19 cellular contexts compared by ENCODE assay signal in the genomic region with DNA sequence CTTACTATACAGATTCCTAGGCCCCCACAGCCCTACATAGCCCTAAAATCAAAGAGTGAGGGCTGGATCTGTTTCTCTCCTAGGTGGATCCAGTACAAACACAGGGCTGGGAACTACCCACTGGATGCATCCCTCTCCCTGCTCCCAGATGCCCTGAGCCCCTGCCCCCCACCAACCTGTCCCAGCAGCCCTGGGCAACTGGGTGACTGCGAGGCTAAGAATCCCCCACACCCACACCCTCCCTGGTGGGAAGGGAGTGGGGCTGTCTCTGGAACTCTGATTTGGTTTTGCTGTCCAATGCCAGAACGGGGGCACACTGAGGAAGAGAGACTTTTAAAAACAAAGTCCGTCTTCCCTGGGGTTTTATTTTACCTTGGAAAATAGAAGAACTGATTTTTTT.
DNase-seq lines count a peak whose midpoint lies in the region; ATAC-seq and TF ChIP-seq lines count a peak whose summit lies in the region.
"Had no signal": no experiment of that assay in that cellular context is flagged by ENCODE, and none has a peak within 500 bp of the region (broad histone marks: within the 10 kb centered on the region; RNA-seq: fewer than 3 reads in every experiment).

No MANE protein-coding gene starts in this region.

- peaks cover 68% of the 10 kb centered on the region for H3K4me1 Mint-ChIP-seq in activated naive CD8-positive, alpha-beta T cell treated with anti-CD3 and anti-CD28 coated beads for 36 hours
- H3K4me1 Mint-ChIP-seq in activated naive CD8-positive, alpha-beta T cell treated with anti-CD3 and anti-CD28 coated beads, Interleukin-2, amount 50 U/mL, for 24 hours, result peaks cover 88% of the 10 kb centered on the region
- peaks cover 68% of the 10 kb centered on the region for H3K4me1 Mint-ChIP-seq in T-helper 17 cell
- peaks cover 86% of the 10 kb centered on the region for H3K4me1 Mint-ChIP-seq in mesothelial cell of epicardium

- no peak overlapping the region for H3K4me3 ChIP-seq in upper lobe of right lung
- H3K4me3 ChIP-seq: cardiac muscle cell had no signal

- no peak for DNase-seq in activated naive CD8-positive, alpha-beta T cell treated with anti-CD3 and anti-CD28 coated beads for 36 hours
- no peak for DNase-seq in activated naive CD8-positive, alpha-beta T cell treated with anti-CD3 and anti-CD28 coated beads, Interleukin-2, amount 50 U/mL, for 24 hours
- DNase-seq in T-helper 17 cell, result no peak
- DNase-seq in mesothelial cell of epicardium (ENCODE audit: low spot score in 2 of 2, unreplicated experiment in 2 of 2), result no peak
- peak; percentile 18 for DNase-seq in upper lobe of right lung
- no peak for DNase-seq in sciatic nerve (ENCODE audit: low spot score)
- DNase-seq in NCI-H187 (lab: John Stamatoyannopoulos, UW), result no peak
- DNase-seq: activated T-cell treated with anti-CD3 and anti-CD28 coated beads, Interleukin-2, amount 50 U/mL, for 72 hours; Caco-2; H9; naive B cell; NCI-H1436 treated with DMSO at 0.1 percent for 48 hours; NCI-H82; stimulated activated CD4-positive, alpha-beta T cell treated with anti-CD3 and anti-CD28 coated beads, Interleukin-12 subunit alpha, Interleukin-12 subunit beta, amount 100 ng/mL, for 4 hours; WERI-Rb-1 had no signal

- no peak overlapping the region for H3K27ac ChIP-seq in upper lobe of right lung
- H3K27ac ChIP-seq: cardiac muscle cell had no signal

- H3K27me3 Mint-ChIP-seq in activated naive CD8-positive, alpha-beta T cell treated with anti-CD3 and anti-CD28 coated beads for 36 hours, result no peaks in the 10 kb centered on the region
- H3K27me3 Mint-ChIP-seq in activated naive CD8-positive, alpha-beta T cell treated with anti-CD3 and anti-CD28 coated beads, Interleukin-2, amount 50 U/mL, for 24 hours, result no peaks in the 10 kb centered on the region
- H3K27me3 Mint-ChIP-seq in T-helper 17 cell (no peaks in the 10 kb centered on the region), mesothelial cell of epicardium (ENCODE audit: low read depth) (no peaks in the 10 kb centered on the region)
- H3K27me3 Mint-ChIP-seq: progenitor cell of endocrine pancreas had no signal

- H3K27ac Mint-ChIP-seq in activated naive CD8-positive, alpha-beta T cell treated with anti-CD3 and anti-CD28 coated beads for 36 hours, result peak overlapping the region; percentile 43
- H3K27ac Mint-ChIP-seq in activated naive CD8-positive, alpha-beta T cell treated with anti-CD3 and anti-CD28 coated beads, Interleukin-2, amount 50 U/mL, for 24 hours, result no peak overlapping the region
- H3K27ac Mint-ChIP-seq in T-helper 17 cell (peak overlapping the region; percentile 98), mesothelial cell of epicardium (peak overlapping the region; percentile 84)
- H3K27ac Mint-ChIP-seq: activated T-cell treated with anti-CD3 and anti-CD28 coated beads, Interleukin-2, amount 50 U/mL, for 72 hours; H9; progenitor cell of endocrine pancreas had no signal

- H3K36me3 Mint-ChIP-seq in activated naive CD8-positive, alpha-beta T cell treated with anti-CD3 and anti-CD28 coated beads for 36 hours, result peaks cover 7% of the 10 kb centered on the region
- peaks cover 2% of the 10 kb centered on the region for H3K36me3 Mint-ChIP-seq in activated naive CD8-positive, alpha-beta T cell treated with anti-CD3 and anti-CD28 coated beads, Interleukin-2, amount 50 U/mL, for 24 hours (ENCODE audit: low read depth)
- H3K36me3 Mint-ChIP-seq in T-helper 17 cell (ENCODE audit: low read depth) (no peaks in the 10 kb centered on the region), mesothelial cell of epicardium (no peaks in the 10 kb centered on the region)
- H3K36me3 Mint-ChIP-seq: naive B cell had no signal

- no peaks in the 10 kb centered on the region for H3K36me3 ChIP-seq in upper lobe of right lung
- H3K36me3 ChIP-seq: cardiac muscle cell, WERI-Rb-1 had no signal

- no peak overlapping the region for H3K4me3 Mint-ChIP-seq in activated naive CD8-positive, alpha-beta T cell treated with anti-CD3 and anti-CD28 coated beads for 36 hours
- no peak overlapping the region for H3K4me3 Mint-ChIP-seq in activated naive CD8-positive, alpha-beta T cell treated with anti-CD3 and anti-CD28 coated beads, Interleukin-2, amount 50 U/mL, for 24 hours
- H3K4me3 Mint-ChIP-seq in T-helper 17 cell (no peak overlapping the region), mesothelial cell of epicardium (no peak overlapping the region)
- H3K4me3 Mint-ChIP-seq: activated T-cell treated with anti-CD3 and anti-CD28 coated beads, Interleukin-2, amount 50 U/mL, for 72 hours; H9; naive B cell had no signal

- no peaks in the 10 kb centered on the region for H3K9me3 ChIP-seq in T-helper 17 cell (ENCODE audit: control insufficient read depth, low read length, poor library complexity, severe bottlenecking)
- H3K9me3 ChIP-seq in upper lobe of right lung, result no peaks in the 10 kb centered on the region
- H3K9me3 ChIP-seq: Caco-2 had no signal

- intact Hi-C loops in upper lobe of right lung (cut with DNase I) (no loop called here), sciatic nerve (cut with DNase I) (no loop called here)

- TF ChIP-seq CTCF in mesothelial cell of epicardium (IDR thresholded peaks at IDR 0.05; ENCODE audit: unreplicated experiment), result no peak
- no peak for TF ChIP-seq CTCF in upper lobe of right lung (IDR thresholded peaks at IDR 0.05)

- peaks cover 63% of the 10 kb centered on the region for H3K4me1 ChIP-seq in upper lobe of right lung
- H3K4me1 ChIP-seq: Caco-2 had no signal

- H3K27me3 ChIP-seq in upper lobe of right lung, result no peaks in the 10 kb centered on the region
- H3K27me3 ChIP-seq: cardiac muscle cell had no signal

- ATAC-seq in activated naive CD8-positive, alpha-beta T cell treated with anti-CD3 and anti-CD28 coated beads, Interleukin-2, amount 50 U/mL, for 24 hours, result no peak
- ATAC-seq in T-helper 17 cell (no peak), upper lobe of right lung (no peak), sciatic nerve (no peak), HG02840 (IDR thresholded peaks at IDR 0.05; ENCODE audit: low FRiP score, unreplicated experiment) (no peak)
- ATAC-seq: activated T-cell treated with anti-CD3 and anti-CD28 coated beads, Interleukin-2, amount 50 U/mL, for 72 hours; esophagus mucosa had no signal

- no peaks in the 10 kb centered on the region for H3K9me3 Mint-ChIP-seq in activated naive CD8-positive, alpha-beta T cell treated with anti-CD3 and anti-CD28 coated beads for 36 hours
- no peaks in the 10 kb centered on the region for H3K9me3 Mint-ChIP-seq in activated naive CD8-positive, alpha-beta T cell treated with anti-CD3 and anti-CD28 coated beads, Interleukin-2, amount 50 U/mL, for 24 hours
- H3K9me3 Mint-ChIP-seq in mesothelial cell of epicardium, result no peaks in the 10 kb centered on the region
- H3K9me3 Mint-ChIP-seq: activated T-cell treated with anti-CD3 and anti-CD28 coated beads, Interleukin-2, amount 50 U/mL, for 72 hours; H9; naive B cell had no signal
